17 cellular contexts compared by ENCODE assay signal in the genomic region with DNA sequence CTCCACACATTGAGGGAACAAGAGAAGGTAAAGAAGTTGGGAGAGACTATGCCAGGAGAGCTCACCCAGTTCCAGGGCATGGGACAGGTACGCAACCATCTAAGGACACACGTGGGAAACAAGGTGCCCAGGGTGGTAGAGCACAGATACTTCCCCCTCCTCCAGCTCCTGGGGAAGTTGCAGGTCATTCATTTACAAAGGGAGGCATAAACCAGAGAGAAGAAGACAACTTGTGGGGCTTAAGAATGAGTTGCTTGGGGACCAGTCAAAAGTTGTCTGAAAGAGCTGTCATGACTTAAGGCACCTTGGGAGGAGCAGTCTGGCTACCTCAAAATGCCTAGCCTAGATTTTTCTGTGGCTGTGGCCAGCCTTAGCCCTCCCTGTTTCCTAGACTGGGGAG.
"Had no signal": no experiment of that assay in that cellular context is flagged by ENCODE, and none has a peak within 500 bp of the region (broad histone marks: within the 10 kb centered on the region; RNA-seq: fewer than 3 reads in every experiment).

No MANE protein-coding gene starts in this region.

- DNase-seq: activated CD4-positive, CD25-positive, alpha-beta regulatory T cell treated with anti-CD3 and anti-CD28 coated beads, Interleukin-2, amount 50 U/mL, for 72 hours; activated effector memory CD4-positive, alpha-beta T cell treated with Interleukin-2 at 50 U/mL for 16 hours; activated T-cell treated with anti-CD3 and anti-CD28 coated beads, Interleukin-2, amount 50 U/mL, for 1 hour; central memory CD4-positive, alpha-beta T cell; glutamatergic neuron; left ventricle myocardium superior; natural killer cell; occipital lobe; right lobe of liver; stimulated activated naive CD8-positive, alpha-beta T cell treated with anti-CD3 and anti-CD28 coated beads, Interleukin-15, amount 100 ng/mL, for 72 hours; T-cell; upper lobe of right lung had no signal

- H3K27ac ChIP-seq: coronary artery, esophagus muscularis mucosa, right lobe of liver, thoracic aorta, upper lobe of right lung had no signal

- H3K36me3 Mint-ChIP-seq: natural killer cell had no signal

- H3K4me1 Mint-ChIP-seq: memory B cell; stimulated activated naive CD8-positive, alpha-beta T cell treated with anti-CD3 and anti-CD28 coated beads, Interleukin-15, amount 100 ng/mL, for 72 hours; T-cell had no signal

- H3K9me3 ChIP-seq: esophagus muscularis mucosa, right lobe of liver, thoracic aorta, upper lobe of right lung had no signal

- H3K9me3 Mint-ChIP-seq: memory B cell, natural killer cell, T-cell had no signal

- H3K27me3 ChIP-seq: esophagus muscularis mucosa, right lobe of liver, upper lobe of right lung had no signal

- H3K4me3 ChIP-seq: coronary artery, esophagus muscularis mucosa, right lobe of liver, thoracic aorta, upper lobe of right lung had no signal

- H3K27ac Mint-ChIP-seq: activated naive CD4-positive, alpha-beta T cell treated with anti-CD3 and anti-CD28 coated beads, Interleukin-2, amount 50 U/mL, for 72 hours; memory B cell; natural killer cell; stimulated activated naive CD8-positive, alpha-beta T cell treated with anti-CD3 and anti-CD28 coated beads, Interleukin-15, amount 100 ng/mL, for 72 hours; T-cell had no signal

- H3K36me3 ChIP-seq: esophagus muscularis mucosa, right lobe of liver, thoracic aorta, upper lobe of right lung had no signal

- H3K27me3 Mint-ChIP-seq: T-cell had no signal

- H3K4me3 Mint-ChIP-seq: memory B cell; natural killer cell; stimulated activated naive CD8-positive, alpha-beta T cell treated with anti-CD3 and anti-CD28 coated beads, Interleukin-15, amount 100 ng/mL, for 72 hours; T-cell had no signal

- ATAC-seq: left ventricle myocardium superior; natural killer cell; stimulated activated naive CD8-positive, alpha-beta T cell treated with anti-CD3 and anti-CD28 coated beads, Interleukin-15, amount 100 ng/mL, for 72 hours; T-cell; upper lobe of right lung had no signal
